ENCODE assay signal across 8 cellular contexts in the genomic region with DNA sequence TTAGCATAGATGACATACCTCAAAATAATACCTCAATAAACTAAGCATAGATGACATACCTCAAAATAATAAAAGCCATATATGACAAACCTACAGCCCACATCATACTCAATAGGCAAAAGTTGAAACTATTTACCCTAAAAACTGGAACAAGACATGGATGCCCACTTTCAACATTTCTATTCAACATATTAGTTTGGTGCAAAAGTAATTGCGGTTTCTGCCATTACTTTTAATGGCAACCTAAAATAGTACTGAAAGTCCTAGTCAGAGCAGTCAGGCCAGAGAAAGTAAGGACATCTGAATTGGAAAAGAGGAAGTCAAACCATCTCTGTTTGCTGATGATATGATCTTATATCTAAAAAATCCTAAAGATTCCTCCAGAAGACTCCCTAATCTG.
"Had no signal": no experiment of that assay in that cellular context is flagged by ENCODE, and none has a peak within 500 bp of the region (broad histone marks: within the 10 kb centered on the region; RNA-seq: fewer than 3 reads in every experiment).

No MANE protein-coding gene starts in this region.

- H3K27me3 Mint-ChIP-seq: IgD-negative memory B cell had no signal

- H3K4me1 ChIP-seq: HAP-1 had no signal

- DNase-seq: GM23248, GOT3, H7, KG1 had no signal

- H3K4me3 ChIP-seq: GM23248, HAP-1 had no signal

- H3K27ac ChIP-seq: GM23248 had no signal

- H3K36me3 ChIP-seq: HAP-1 had no signal

- H3K4me3 Mint-ChIP-seq: IgD-negative memory B cell had no signal

- FAIRE-seq: HTR-8/SVneo had no signal

- H3K9me3 ChIP-seq: HAP-1 had no signal

- ATAC-seq: HCT116 had no signal
